1 cellular context compared by ENCODE assay signal in the genomic region with DNA sequence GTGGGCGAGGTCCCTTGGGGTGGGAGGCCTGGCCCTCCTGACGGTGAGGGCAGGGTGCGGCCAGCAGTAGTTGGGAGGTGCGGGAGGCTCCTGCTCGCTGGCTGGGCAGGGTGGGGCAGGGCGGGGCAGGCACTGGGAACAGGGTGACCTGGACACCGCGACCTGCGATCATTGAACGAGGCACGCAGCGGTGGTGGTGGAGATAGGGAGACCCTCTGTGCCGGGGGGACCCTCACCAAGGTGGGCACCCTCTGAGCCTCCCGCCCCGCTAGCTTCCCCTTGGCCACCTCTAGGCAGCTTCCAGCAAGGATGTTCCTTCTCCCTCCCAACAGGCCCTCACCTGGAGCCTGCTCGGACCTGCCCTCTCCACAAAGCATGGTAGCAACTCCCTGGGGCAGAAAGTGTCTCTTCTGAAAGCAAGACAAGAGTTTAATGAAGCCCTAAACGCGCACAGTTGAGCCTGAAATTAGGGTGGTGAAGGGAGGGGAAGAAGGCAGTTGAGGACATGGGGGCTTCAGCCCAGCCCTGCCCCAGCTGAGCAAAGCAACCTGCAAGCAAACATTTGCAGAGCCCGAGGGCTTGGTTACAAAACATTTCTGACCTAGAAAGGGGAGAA.
TF ChIP-seq lines count a peak whose summit lies in the region.

No MANE protein-coding gene starts in this region.

TF ChIP-seq in A549, 52 proteins besides CTCF, POLR2A, EP300 and RAD21:
- TF ChIP-seq, protein P1, sequence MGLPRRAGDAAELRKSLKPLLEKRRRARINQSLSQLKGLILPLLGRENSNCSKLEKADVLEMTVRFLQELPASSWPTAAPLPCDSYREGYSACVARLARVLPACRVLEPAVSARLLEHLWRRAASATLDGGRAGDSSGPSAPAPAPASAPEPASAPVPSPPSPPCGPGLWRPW (IDR thresholded peaks at IDR 0.05) = no peak
- no peak for TF ChIP-seq ESRRA (IDR thresholded peaks at IDR 0.05; ENCODE audit: borderline replicate concordance, low read length)
- no peak for TF ChIP-seq CHD4 (IDR thresholded peaks at IDR 0.05; ENCODE audit: borderline replicate concordance)
- no peak for TF ChIP-seq FOSL2 (IDR thresholded peaks at IDR 0.05)
- no peak for TF ChIP-seq FOSL2 (CRISPR knock-in tag; IDR thresholded peaks at IDR 0.05)
- no peak for TF ChIP-seq EHF (CRISPR knock-in tag; IDR thresholded peaks at IDR 0.05)
- TF ChIP-seq POLR2AphosphoS2 (conservative IDR thresholded peaks at IDR 0.05; ENCODE audit: low read length) = no peak
- TF ChIP-seq MYC (IDR thresholded peaks at IDR 0.05; ENCODE audit: borderline replicate concordance, low read length) = no peak
- TF ChIP-seq, protein P2, sequence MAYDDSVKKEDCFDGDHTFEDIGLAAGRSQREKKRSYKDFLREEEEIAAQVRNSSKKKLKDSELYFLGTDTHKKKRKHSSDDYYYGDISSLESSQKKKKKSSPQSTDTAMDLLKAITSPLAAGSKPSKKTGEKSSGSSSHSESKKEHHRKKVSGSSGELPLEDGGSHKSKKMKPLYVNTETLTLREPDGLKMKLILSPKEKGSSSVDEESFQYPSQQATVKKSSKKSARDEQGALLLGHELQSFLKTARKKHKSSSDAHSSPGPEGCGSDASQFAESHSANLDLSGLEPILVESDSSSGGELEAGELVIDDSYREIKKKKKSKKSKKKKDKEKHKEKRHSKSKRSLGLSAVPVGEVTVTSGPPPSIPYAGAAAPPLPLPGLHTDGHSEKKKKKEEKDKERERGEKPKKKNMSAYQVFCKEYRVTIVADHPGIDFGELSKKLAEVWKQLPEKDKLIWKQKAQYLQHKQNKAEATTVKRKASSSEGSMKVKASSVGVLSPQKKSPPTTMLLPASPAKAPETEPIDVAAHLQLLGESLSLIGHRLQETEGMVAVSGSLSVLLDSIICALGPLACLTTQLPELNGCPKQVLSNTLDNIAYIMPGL (CRISPR knock-in tag; IDR thresholded peaks at IDR 0.05; ENCODE audit: borderline replicate concordance) = no peak
- no peak for TF ChIP-seq EHMT2 (IDR thresholded peaks at IDR 0.05; ENCODE audit: low read depth)
